In the genomic region with DNA sequence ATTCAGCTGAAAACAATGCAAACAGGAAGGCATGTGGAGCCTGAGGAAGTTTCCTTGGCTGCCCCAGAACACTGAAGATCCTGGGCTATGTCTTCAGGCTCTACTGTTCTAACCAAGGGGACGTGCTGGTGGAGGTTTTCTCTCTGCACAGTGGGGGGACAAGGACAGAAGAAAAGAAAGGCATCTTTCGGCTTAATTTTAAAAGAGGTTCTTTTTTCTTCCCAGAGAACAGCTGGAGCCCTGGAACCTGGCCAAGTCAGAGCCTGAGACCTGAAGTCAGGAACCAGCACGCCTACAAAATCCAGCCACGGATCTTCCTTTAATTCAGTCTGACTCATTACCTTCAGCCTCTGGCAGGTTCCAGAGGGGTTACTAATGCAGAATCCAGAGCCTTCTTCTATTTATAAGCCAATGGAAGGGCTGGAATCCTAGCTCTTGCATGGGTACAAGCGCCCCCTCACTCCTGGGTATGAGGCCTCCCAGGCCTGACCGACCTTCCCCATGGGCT, we compare ENCODE assay signal across 1 cellular context.
TF ChIP-seq lines count a peak whose summit lies in the region.

No MANE protein-coding gene starts in this region.

TF ChIP-seq in WTC11, 78 proteins besides CTCF, POLR2A, EP300 and RAD21 (continued from another document):
- no peak for TF ChIP-seq ZNF532 (CRISPR knock-in tag; IDR thresholded peaks at IDR 0.05; ENCODE audit: borderline replicate concordance)
- TF ChIP-seq NFE2L1 (CRISPR knock-in tag; IDR thresholded peaks at IDR 0.05) = no peak
- TF ChIP-seq SMAD3 (CRISPR knock-in tag; IDR thresholded peaks at IDR 0.05; ENCODE audit: borderline replicate concordance) = no peak
- TF ChIP-seq, protein P1, sequence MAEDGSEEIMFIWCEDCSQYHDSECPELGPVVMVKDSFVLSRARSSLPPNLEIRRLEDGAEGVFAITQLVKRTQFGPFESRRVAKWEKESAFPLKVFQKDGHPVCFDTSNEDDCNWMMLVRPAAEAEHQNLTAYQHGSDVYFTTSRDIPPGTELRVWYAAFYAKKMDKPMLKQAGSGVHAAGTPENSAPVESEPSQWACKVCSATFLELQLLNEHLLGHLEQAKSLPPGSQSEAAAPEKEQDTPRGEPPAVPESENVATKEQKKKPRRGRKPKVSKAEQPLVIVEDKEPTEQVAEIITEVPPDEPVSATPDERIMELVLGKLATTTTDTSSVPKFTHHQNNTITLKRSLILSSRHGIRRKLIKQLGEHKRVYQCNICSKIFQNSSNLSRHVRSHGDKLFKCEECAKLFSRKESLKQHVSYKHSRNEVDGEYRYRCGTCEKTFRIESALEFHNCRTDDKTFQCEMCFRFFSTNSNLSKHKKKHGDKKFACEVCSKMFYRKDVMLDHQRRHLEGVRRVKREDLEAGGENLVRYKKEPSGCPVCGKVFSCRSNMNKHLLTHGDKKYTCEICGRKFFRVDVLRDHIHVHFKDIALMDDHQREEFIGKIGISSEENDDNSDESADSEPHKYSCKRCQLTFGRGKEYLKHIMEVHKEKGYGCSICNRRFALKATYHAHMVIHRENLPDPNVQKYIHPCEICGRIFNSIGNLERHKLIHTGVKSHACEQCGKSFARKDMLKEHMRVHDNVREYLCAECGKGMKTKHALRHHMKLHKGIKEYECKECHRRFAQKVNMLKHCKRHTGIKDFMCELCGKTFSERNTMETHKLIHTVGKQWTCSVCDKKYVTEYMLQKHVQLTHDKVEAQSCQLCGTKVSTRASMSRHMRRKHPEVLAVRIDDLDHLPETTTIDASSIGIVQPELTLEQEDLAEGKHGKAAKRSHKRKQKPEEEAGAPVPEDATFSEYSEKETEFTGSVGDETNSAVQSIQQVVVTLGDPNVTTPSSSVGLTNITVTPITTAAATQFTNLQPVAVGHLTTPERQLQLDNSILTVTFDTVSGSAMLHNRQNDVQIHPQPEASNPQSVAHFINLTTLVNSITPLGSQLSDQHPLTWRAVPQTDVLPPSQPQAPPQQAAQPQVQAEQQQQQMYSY (CRISPR knock-in tag; IDR thresholded peaks at IDR 0.05) = no peak
- TF ChIP-seq NFATC4 (CRISPR knock-in tag; IDR thresholded peaks at IDR 0.05) = no peak
- no peak for TF ChIP-seq ZNF396 (CRISPR knock-in tag; IDR thresholded peaks at IDR 0.05; ENCODE audit: borderline replicate concordance)
- TF ChIP-seq, protein P2, sequence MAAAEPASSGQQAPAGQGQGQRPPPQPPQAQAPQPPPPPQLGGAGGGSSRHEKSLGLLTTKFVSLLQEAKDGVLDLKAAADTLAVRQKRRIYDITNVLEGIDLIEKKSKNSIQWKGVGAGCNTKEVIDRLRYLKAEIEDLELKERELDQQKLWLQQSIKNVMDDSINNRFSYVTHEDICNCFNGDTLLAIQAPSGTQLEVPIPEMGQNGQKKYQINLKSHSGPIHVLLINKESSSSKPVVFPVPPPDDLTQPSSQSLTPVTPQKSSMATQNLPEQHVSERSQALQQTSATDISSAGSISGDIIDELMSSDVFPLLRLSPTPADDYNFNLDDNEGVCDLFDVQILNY (CRISPR knock-in tag; IDR thresholded peaks at IDR 0.05) = no peak
- no peak for TF ChIP-seq NFYB (CRISPR knock-in tag; conservative IDR thresholded peaks at IDR 0.05; ENCODE audit: low read depth)
- TF ChIP-seq, protein P3, sequence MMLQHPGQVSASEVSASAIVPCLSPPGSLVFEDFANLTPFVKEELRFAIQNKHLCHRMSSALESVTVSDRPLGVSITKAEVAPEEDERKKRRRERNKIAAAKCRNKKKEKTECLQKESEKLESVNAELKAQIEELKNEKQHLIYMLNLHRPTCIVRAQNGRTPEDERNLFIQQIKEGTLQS (CRISPR knock-in tag; conservative IDR thresholded peaks at IDR 0.05) = no peak
- TF ChIP-seq, protein P4, sequence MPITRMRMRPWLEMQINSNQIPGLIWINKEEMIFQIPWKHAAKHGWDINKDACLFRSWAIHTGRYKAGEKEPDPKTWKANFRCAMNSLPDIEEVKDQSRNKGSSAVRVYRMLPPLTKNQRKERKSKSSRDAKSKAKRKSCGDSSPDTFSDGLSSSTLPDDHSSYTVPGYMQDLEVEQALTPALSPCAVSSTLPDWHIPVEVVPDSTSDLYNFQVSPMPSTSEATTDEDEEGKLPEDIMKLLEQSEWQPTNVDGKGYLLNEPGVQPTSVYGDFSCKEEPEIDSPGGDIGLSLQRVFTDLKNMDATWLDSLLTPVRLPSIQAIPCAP (CRISPR knock-in tag; IDR thresholded peaks at IDR 0.05) = no peak
